27 cellular contexts compared by ENCODE assay signal in genomic region chr7:99133766-99134564, GRCh38. TPM values are rescaled to one million over a fixed set of nuclear protein-coding genes. Genes with fewer than 3 reads are reported as not detected.
A peak's percentile ranks its signal among the peaks of the same experiment; 100 is the strongest.
DNase-seq lines count a peak whose midpoint lies in the region; ATAC-seq and TF ChIP-seq lines count a peak whose summit lies in the region.
"Had no signal": no experiment of that assay in that cellular context is flagged by ENCODE, and none has a peak within 500 bp of the region (broad histone marks: within the 10 kb centered on the region; RNA-seq: fewer than 3 reads in every experiment).

No MANE protein-coding gene starts in this region.

- CTCF ChIA-PET in RWPE1 (lab: Yijun Ruan, JAX), result no interaction called here

- H3K4me1 ChIP-seq in thoracic aorta (ENCODE audit: control insufficient read depth in 1 of 2, low read depth in 2 of 2) (peaks cover 36 to 99% of the 10 kb centered on the region in 2 donors), colonic mucosa (peaks cover 6% of the 10 kb centered on the region)

- H3K36me3 ChIP-seq in thoracic aorta, result no peaks in the 10 kb centered on the region
- H3K36me3 ChIP-seq in colonic mucosa, result no peaks in the 10 kb centered on the region
- H3K36me3 ChIP-seq: cardiac muscle cell, heart right ventricle, pancreas, right atrium auricular region, tibial nerve had no signal

- no peaks in the 10 kb centered on the region for H3K36me3 Mint-ChIP-seq in chondrocyte (ENCODE audit: low read depth)
- H3K36me3 Mint-ChIP-seq: natural killer cell treated with Interleukin-12 subunit alpha and Interleukin-12 subunit beta and Interleukin-15 and Interleukin-18, amount 100 ng/mL, for 72 hours had no signal

- H3K9me3 ChIP-seq in thoracic aorta (no peaks in the 10 kb centered on the region), colonic mucosa (no peaks in the 10 kb centered on the region)
- H3K9me3 ChIP-seq: heart right ventricle, pancreas, right atrium auricular region, tibial nerve had no signal

- DNase-seq in RWPE1 (ENCODE audit: low spot score) (peak; percentile 36), chondrocyte (ENCODE audit: low spot score) (no peak), left lobe of liver (ENCODE audit: low spot score) (no peak), thoracic aorta (ENCODE audit: low spot score) (no peak), colonic mucosa (no peak), NCI-H2081 (lab: John Stamatoyannopoulos, UW) (no peak), caudate nucleus (lab: John Stamatoyannopoulos, UW) (no peak)
- DNase-seq in activated naive CD4-positive, alpha-beta T cell (lab: John Stamatoyannopoulos, UW), result no peak
- DNase-seq: activated CD8-positive, alpha-beta memory T cell treated with anti-CD3 and anti-CD28 coated beads for 24 hours; activated T-cell treated with anti-CD3 and anti-CD28 coated beads, Interleukin-2, amount 50 U/mL, for 1 hour; EL; heart right ventricle; left ventricle myocardium superior; NCI-H1417 treated with DMSO at 0.1 percent for 48 hours; NCI-H510A; pancreas; stimulated activated CD4-positive, alpha-beta T cell treated with anti-CD3 and anti-CD28 coated beads, Interleukin-12 subunit alpha, Interleukin-12 subunit beta, amount 100 ng/mL, for 4 hours; stimulated activated CD4-positive, alpha-beta T cell treated with anti-CD3 and anti-CD28 coated beads, Interleukin-4, amount 100 ng/mL, for 4 hours; stimulated activated naive CD4-positive, alpha-beta T cell treated with Interleukin-2 at 50 U/mL for 16 hours had no signal

- H3K27ac ChIP-seq in RWPE1 (no peak overlapping the region), thoracic aorta (peak overlapping the region; percentile 65 to 99), colonic mucosa (no peak overlapping the region), caudate nucleus (ENCODE audit: low read depth, low read length) (no peak overlapping the region)
- H3K27ac ChIP-seq: C4-2B, cardiac muscle cell, heart right ventricle, pancreas, right atrium auricular region had no signal

- no peak for TF ChIP-seq CTCF in RWPE1 (conservative IDR thresholded peaks at IDR 0.05; ENCODE audit: low read depth)
- TF ChIP-seq CTCF in chondrocyte (IDR thresholded peaks at IDR 0.05), result no peak
- TF ChIP-seq CTCF in thoracic aorta (IDR thresholded peaks at IDR 0.05), result no peak
- no peak for TF ChIP-seq CTCF in colonic mucosa (IDR thresholded peaks at IDR 0.05)

- H3K9me3 Mint-ChIP-seq in chondrocyte (ENCODE audit: low read depth), result no peaks in the 10 kb centered on the region
- H3K9me3 Mint-ChIP-seq: natural killer cell treated with Interleukin-12 subunit alpha and Interleukin-12 subunit beta and Interleukin-15 and Interleukin-18, amount 100 ng/mL, for 72 hours; T-helper 1 cell treated with Interleukin-12 subunit alpha and Interleukin-12 subunit beta and Interleukin-4 antibody, amounts not matched to agents 30 μg/mL and 1 μg/mL, for 36 hours had no signal

- H3K4me3 ChIP-seq in thoracic aorta, result peak overlapping the region; percentile 27
- no peak overlapping the region for H3K4me3 ChIP-seq in colonic mucosa
- H3K4me3 ChIP-seq: cardiac muscle cell, heart right ventricle, pancreas, right atrium auricular region, SK-N-MC, tibial nerve had no signal

- peak overlapping the region; percentile 45 for H3K27ac Mint-ChIP-seq in chondrocyte (ENCODE audit: unreplicated experiment)
- H3K27ac Mint-ChIP-seq: natural killer cell treated with Interleukin-12 subunit alpha and Interleukin-12 subunit beta and Interleukin-15 and Interleukin-18, amount 100 ng/mL, for 72 hours; T-helper 1 cell treated with Interleukin-12 subunit alpha and Interleukin-12 subunit beta and Interleukin-4 antibody, amounts not matched to agents 30 μg/mL and 1 μg/mL, for 36 hours had no signal

- H3K27me3 Mint-ChIP-seq in chondrocyte (ENCODE audit: low read depth), result no peaks in the 10 kb centered on the region
- H3K27me3 Mint-ChIP-seq: natural killer cell treated with Interleukin-12 subunit alpha and Interleukin-12 subunit beta and Interleukin-15 and Interleukin-18, amount 100 ng/mL, for 72 hours had no signal

- ATAC-seq in left lobe of liver (peak; percentile 56), thoracic aorta (ENCODE audit: insufficient number of reproducible peaks, low FRiP score, low read depth) (no peak)
- ATAC-seq: HCT116; heart right ventricle; natural killer cell treated with Interleukin-12 subunit alpha and Interleukin-12 subunit beta and Interleukin-15 and Interleukin-18, amount 100 ng/mL, for 72 hours had no signal

- no peak overlapping the region for H3K4me3 Mint-ChIP-seq in chondrocyte (ENCODE audit: unreplicated experiment)
- H3K4me3 Mint-ChIP-seq: natural killer cell treated with Interleukin-12 subunit alpha and Interleukin-12 subunit beta and Interleukin-15 and Interleukin-18, amount 100 ng/mL, for 72 hours; T-helper 1 cell treated with Interleukin-12 subunit alpha and Interleukin-12 subunit beta and Interleukin-4 antibody, amounts not matched to agents 30 μg/mL and 1 μg/mL, for 36 hours had no signal

- POLR2A ChIA-PET in RWPE1 (lab: Yijun Ruan, JAX; ENCODE audit: low non-redundant PET), result no interaction called here

- intact Hi-C loops in colonic mucosa (cut with DNase I), result no loop called here

- H3K4me1 Mint-ChIP-seq in chondrocyte (ENCODE audit: low read depth), result peaks cover 60% of the 10 kb centered on the region

- no peak overlapping the region for H3K9ac ChIP-seq in colonic mucosa (ENCODE audit: low read depth in 2 of 2, low read length in 2 of 2)

- H3K27me3 ChIP-seq in thoracic aorta (replicated peaks; ENCODE audit: insufficient read depth) (no peaks in the 10 kb centered on the region), colonic mucosa (no peaks in the 10 kb centered on the region)
- H3K27me3 ChIP-seq: cardiac muscle cell, heart right ventricle, pancreas, right atrium auricular region, tibial nerve had no signal

RNA-seq across cellular contexts. Expression of gene SMURF1, which starts 9.9 kb away (rescaled TPM):
- total RNA-seq in chondrocyte (28.2 to 32.2 TPM (median 30.2 TPM) in 3 replicates), left lobe of liver (13.5 TPM), thoracic aorta (10 to 100 TPM; 33.8 to 40.9 TPM), colonic mucosa (10 to 100 TPM; 26.8 to 35.5 TPM)

Comparison
In these comparisons a context has a peak if more than half of its experiments do, and no peak if none do; other contexts are left out.
1. H3K27ac ChIP-seq: peak in thoracic aorta (2 of 2); none in RWPE1 (single experiment), colonic mucosa (single experiment) and caudate nucleus (single experiment).